8 cellular contexts compared by ENCODE assay signal in genomic region chr17:44006581-44007345, GRCh38. TPM values are rescaled to one million over a fixed set of nuclear protein-coding genes. Genes with fewer than 3 reads are reported as not detected.
DNase-seq lines count a peak whose midpoint lies in the region; ATAC-seq and TF ChIP-seq lines count a peak whose summit lies in the region.

No MANE protein-coding gene starts in this region.

- H3K36me3 ChIP-seq in OCI-LY1 (ENCODE audit: insufficient read depth, low read length) (no peaks in the 10 kb centered on the region), mucosa of descending colon (ENCODE audit: low read depth) (no peaks in the 10 kb centered on the region)

- H3K27me3 ChIP-seq in OCI-LY1 (ENCODE audit: insufficient read depth, low read length) = peaks cover 5% of the 10 kb centered on the region; the same call in 1 of the 2 replicates

- intact Hi-C loops in mucosa of descending colon (cut with DNase I, micrococcal nuclease) = no loop called here

- H3F3A ChIP-seq in OCI-LY1 (ENCODE audit: insufficient read depth, low read length) = no peaks in the 10 kb centered on the region

- ATAC-seq in GM19324 (IDR thresholded peaks at IDR 0.05; ENCODE audit: low FRiP score, unreplicated experiment) (peak; percentile 67), mucosa of descending colon (peak; percentile 91)

- H3K4me1 ChIP-seq in OCI-LY1 (ENCODE audit: insufficient read depth, low read length, severe bottlenecking) = peaks cover 21% of the 10 kb centered on the region
- peaks cover 36% of the 10 kb centered on the region for H3K4me1 ChIP-seq in mucosa of descending colon (ENCODE audit: low read depth)

- H3K27ac ChIP-seq in OCI-LY1 (ENCODE audit: low read depth, low read length, poor library complexity, severe bottlenecking) = no peak overlapping the region

- TF ChIP-seq CTCF in OCI-LY1 (IDR thresholded peaks at IDR 0.05; ENCODE audit: low read length) (peak; percentile 55; the same call in 1 of the 2 replicates), epithelial cell of esophagus (IDR thresholded peaks at IDR 0.05; ENCODE audit: insufficient read depth, low read depth, low read length, missing control alignments) (peak; percentile 65), mucosa of descending colon (IDR thresholded peaks at IDR 0.05) (peak; percentile 32)

- no peaks in the 10 kb centered on the region for H3K9me2 ChIP-seq in OCI-LY1 (ENCODE audit: low read depth, low read length)

- H3K79me2 ChIP-seq in OCI-LY1 (ENCODE audit: insufficient read depth, low read length) = no peaks in the 10 kb centered on the region

- peak; percentile 85 for DNase-seq in Ammon's horn (ENCODE audit: low spot score)
- peak; percentile 88 for DNase-seq in HuH-7 (ENCODE audit: low spot score)
- peak; percentile 97 for DNase-seq in activated CD8-positive, alpha-beta memory T cell treated with anti-CD3 and anti-CD28 coated beads, Interleukin-2, amount 50 U/mL, for 4 hours
- peak; percentile 98 for DNase-seq in epithelial cell of esophagus (ENCODE audit: low read depth)
- DNase-seq in mucosa of descending colon = peak; percentile 100
- peak; percentile 92 to 97 for DNase-seq in stimulated activated CD8-positive, alpha-beta memory T cell treated with anti-CD3 and anti-CD28 coated beads, Interleukin-2, amount 100 ng/mL, for 1 hour (ENCODE audit: low read depth in 2 of 2)

- H3K4me2 ChIP-seq in OCI-LY1 (ENCODE audit: low read length) = peak overlapping the region; percentile 66

- no peaks in the 10 kb centered on the region for H3K9me3 ChIP-seq in OCI-LY1 (ENCODE audit: low read length)
- no peaks in the 10 kb centered on the region for H3K9me3 ChIP-seq in mucosa of descending colon

- H3K4me3 ChIP-seq in OCI-LY1 (ENCODE audit: low read depth, low read length, poor library complexity, severe bottlenecking) (peak overlapping the region; percentile 61), epithelial cell of esophagus (ENCODE audit: low read length) (peak overlapping the region; percentile 51), mucosa of descending colon (peak overlapping the region; percentile 24)

- H3K9ac ChIP-seq in OCI-LY1 (ENCODE audit: low read length) = peak overlapping the region; percentile 48

- H4K20me1 ChIP-seq in OCI-LY1 (ENCODE audit: insufficient read depth, low read length) = no peaks in the 10 kb centered on the region

- no peak overlapping the region for H2AFZ ChIP-seq in OCI-LY1 (ENCODE audit: low read length)

RNA-seq across cellular contexts. Expression of gene NAGS, which starts 2.3 kb away (rescaled TPM):
- total RNA-seq in mucosa of descending colon = 10 to 100 TPM in 1 of 3 donors, 1 to 10 TPM in 2; 6.1 to 21.4 (median 7.0) TPM

RNA-seq across cellular contexts. Expression of gene TMEM101, which starts 8.0 kb away (rescaled TPM):
- 10 to 100 TPM; 23.0 to 27.7 (median 23.8) TPM for total RNA-seq in mucosa of descending colon

RNA-seq across cellular contexts. Expression of gene PYY, which starts 53.0 kb away (rescaled TPM):
- 100 to 1,000 TPM in 1 of 3 donors, 10 to 100 TPM in 2; 22.0 to 141 (median 55.4) TPM for total RNA-seq in mucosa of descending colon

RNA-seq across cellular contexts. Expression of gene LSM12, which starts 59.7 kb away (rescaled TPM):
- 10 to 100 TPM; 45.1 to 63.5 (median 48.2) TPM for total RNA-seq in mucosa of descending colon
